9 cellular contexts compared by ENCODE assay signal in the genomic region with DNA sequence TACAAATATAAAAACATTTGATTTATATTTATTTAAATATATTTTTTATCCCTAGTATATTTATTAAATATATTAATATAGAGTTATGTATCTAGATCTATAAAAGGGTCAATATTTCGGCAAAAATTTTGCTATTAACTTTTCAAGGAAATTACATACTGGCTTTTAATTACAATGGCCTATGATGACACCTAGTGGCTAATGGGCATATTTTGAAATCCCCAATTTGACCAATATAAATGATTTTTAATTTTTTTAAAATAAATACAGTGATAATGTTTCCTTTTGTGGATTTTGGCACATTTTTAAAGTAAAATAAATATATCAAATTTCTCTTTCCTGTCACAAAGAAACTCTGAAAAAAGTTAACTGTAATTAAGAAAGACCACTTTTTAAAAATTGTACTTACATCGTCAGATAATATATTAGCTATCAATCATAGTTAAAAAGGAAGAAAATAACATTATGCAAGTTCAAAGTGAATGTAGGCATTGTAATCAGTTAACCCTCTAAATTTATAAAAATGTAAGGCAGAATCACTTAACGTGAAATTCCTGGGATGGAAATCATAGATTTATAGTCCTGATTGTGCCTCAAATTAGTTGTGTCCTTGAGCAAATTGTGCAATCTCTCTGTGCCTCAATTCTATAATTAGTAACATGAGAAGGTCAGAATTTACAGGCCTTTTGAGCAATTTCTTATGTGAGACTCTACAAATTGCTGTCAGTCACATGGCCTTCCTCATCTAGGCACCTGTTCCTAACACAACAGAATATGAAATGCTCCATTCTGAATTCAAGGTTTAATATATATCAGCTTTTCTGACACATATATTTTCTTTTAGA. TPM values are rescaled to one million over a fixed set of nuclear protein-coding genes. Genes with fewer than 3 reads are reported as not detected.
DNase-seq lines count a peak whose midpoint lies in the region; ATAC-seq, FAIRE-seq and TF ChIP-seq lines count a peak whose summit lies in the region.
"Had no signal": no experiment of that assay in that cellular context is flagged by ENCODE, and none has a peak within 500 bp of the region (broad histone marks: within the 10 kb centered on the region; RNA-seq: fewer than 3 reads in every experiment).

No MANE protein-coding gene starts in this region.

- no peaks in the 10 kb centered on the region for H3K27me3 ChIP-seq in upper lobe of left lung

- WGBS in upper lobe of left lung, 2 donors: 61 to 62% methylated on average over 3 of the region's 3 CpGs

- no peak overlapping the region for H3K27ac ChIP-seq in upper lobe of left lung

- intact Hi-C loops in natural killer cell (cut with micrococcal nuclease): no loop called here

- no peaks in the 10 kb centered on the region for H3K9me3 ChIP-seq in upper lobe of left lung

- no peak for DNase-seq in natural killer cell
- no peak for DNase-seq in natural killer cell treated with Interleukin-12 subunit alpha and Interleukin-12 subunit beta and Interleukin-15 and Interleukin-18, amount 100 ng/mL, for 72 hours (ENCODE audit: low spot score)
- peak; percentile 22 for DNase-seq in RCC 7860 (ENCODE audit: low spot score)
- DNase-seq in fibroblast of pulmonary artery (ENCODE audit: low read depth): peak; percentile 65
- DNase-seq in upper lobe of left lung: no peak
- no peak for DNase-seq in activated CD8-positive, alpha-beta memory T cell treated with anti-CD3 and anti-CD28 coated beads, Interleukin-2, amount 50 U/mL, for 4 hours
- DNase-seq in omental fat pad (ENCODE audit: low spot score): no peak
- no peak for DNase-seq in activated naive CD8-positive, alpha-beta T cell treated with anti-CD3 and anti-CD28 coated beads for 36 hours
- DNase-seq: activated naive CD8-positive, alpha-beta T cell treated with anti-CD3 and anti-CD28 coated beads, Interleukin-2, amount 10 ng/mL, durations not matched to agents 7 days and 5 days had no signal

- no peaks in the 10 kb centered on the region for H3K36me3 ChIP-seq in upper lobe of left lung

- ATAC-seq in natural killer cell: no peak
- ATAC-seq in natural killer cell treated with Interleukin-12 subunit alpha and Interleukin-12 subunit beta and Interleukin-15 and Interleukin-18, amount 100 ng/mL, for 72 hours: no peak
- peak in 1 of 2 donors; percentile 54 for ATAC-seq in upper lobe of left lung (ENCODE audit: low FRiP score in 2 of 2)
- ATAC-seq in omental fat pad (ENCODE audit: low FRiP score): no peak

- H3K4me3 Mint-ChIP-seq in natural killer cell: no peak overlapping the region
- H3K4me3 Mint-ChIP-seq in natural killer cell treated with Interleukin-12 subunit alpha and Interleukin-12 subunit beta and Interleukin-15 and Interleukin-18, amount 100 ng/mL, for 72 hours: no peak overlapping the region
- H3K4me3 Mint-ChIP-seq in activated naive CD8-positive, alpha-beta T cell treated with anti-CD3 and anti-CD28 coated beads for 36 hours: no peak overlapping the region

- peak; percentile 88 for TF ChIP-seq CTCF in natural killer cell (IDR thresholded peaks at IDR 0.05)
- peak; percentile 48 for TF ChIP-seq CTCF in fibroblast of pulmonary artery (IDR thresholded peaks at IDR 0.05; ENCODE audit: low read length, missing control alignments)
- TF ChIP-seq CTCF in upper lobe of left lung (IDR thresholded peaks at IDR 0.05): peak in 4 of 6 experiments; percentile 23 to 49 (median 35)
- TF ChIP-seq CTCF in omental fat pad (IDR thresholded peaks at IDR 0.05): no peak

- H3K27me3 Mint-ChIP-seq in natural killer cell (ENCODE audit: low read depth in 2 of 2): peaks cover 0 to 3% of the 10 kb centered on the region in 2 donors
- no peaks in the 10 kb centered on the region for H3K27me3 Mint-ChIP-seq in natural killer cell treated with Interleukin-12 subunit alpha and Interleukin-12 subunit beta and Interleukin-15 and Interleukin-18, amount 100 ng/mL, for 72 hours
- peaks cover 4% of the 10 kb centered on the region for H3K27me3 Mint-ChIP-seq in activated naive CD8-positive, alpha-beta T cell treated with anti-CD3 and anti-CD28 coated beads for 36 hours
- H3K27me3 Mint-ChIP-seq: activated naive CD8-positive, alpha-beta T cell treated with anti-CD3 and anti-CD28 coated beads, Interleukin-2, amount 10 ng/mL, durations not matched to agents 7 days and 5 days had no signal

- H3K4me1 Mint-ChIP-seq in natural killer cell: peaks cover 21 to 37% of the 10 kb centered on the region in 2 donors
- peaks cover 36% of the 10 kb centered on the region in 2 donors for H3K4me1 Mint-ChIP-seq in natural killer cell treated with Interleukin-12 subunit alpha and Interleukin-12 subunit beta and Interleukin-15 and Interleukin-18, amount 100 ng/mL, for 72 hours (ENCODE audit: low read depth in 2 of 2)
- peaks cover 19% of the 10 kb centered on the region for H3K4me1 Mint-ChIP-seq in activated naive CD8-positive, alpha-beta T cell treated with anti-CD3 and anti-CD28 coated beads for 36 hours

- H3K4me3 ChIP-seq in fibroblast of pulmonary artery (replicated peaks; ENCODE audit: low read depth, low read length) (no peak overlapping the region), upper lobe of left lung (no peak overlapping the region)

- H3K9me3 Mint-ChIP-seq in natural killer cell: no peaks in the 10 kb centered on the region
- no peaks in the 10 kb centered on the region for H3K9me3 Mint-ChIP-seq in natural killer cell treated with Interleukin-12 subunit alpha and Interleukin-12 subunit beta and Interleukin-15 and Interleukin-18, amount 100 ng/mL, for 72 hours
- H3K9me3 Mint-ChIP-seq in activated naive CD8-positive, alpha-beta T cell treated with anti-CD3 and anti-CD28 coated beads for 36 hours: no peaks in the 10 kb centered on the region
- H3K9me3 Mint-ChIP-seq: activated naive CD8-positive, alpha-beta T cell treated with anti-CD3 and anti-CD28 coated beads, Interleukin-2, amount 10 ng/mL, durations not matched to agents 7 days and 5 days had no signal

- H3K27ac Mint-ChIP-seq in natural killer cell: peak overlapping the region in 1 of 2 donors; percentile 96
- H3K27ac Mint-ChIP-seq in natural killer cell treated with Interleukin-12 subunit alpha and Interleukin-12 subunit beta and Interleukin-15 and Interleukin-18, amount 100 ng/mL, for 72 hours: no peak overlapping the region
- H3K27ac Mint-ChIP-seq in activated naive CD8-positive, alpha-beta T cell treated with anti-CD3 and anti-CD28 coated beads for 36 hours: no peak overlapping the region

- TF ChIP-seq EP300 in upper lobe of left lung (IDR thresholded peaks at IDR 0.05): no peak

- no peaks in the 10 kb centered on the region for H3K4me1 ChIP-seq in upper lobe of left lung

- H3K36me3 Mint-ChIP-seq in natural killer cell: no peaks in the 10 kb centered on the region
- H3K36me3 Mint-ChIP-seq in natural killer cell treated with Interleukin-12 subunit alpha and Interleukin-12 subunit beta and Interleukin-15 and Interleukin-18, amount 100 ng/mL, for 72 hours: no peaks in the 10 kb centered on the region
- H3K36me3 Mint-ChIP-seq in activated naive CD8-positive, alpha-beta T cell treated with anti-CD3 and anti-CD28 coated beads for 36 hours: no peaks in the 10 kb centered on the region
- H3K36me3 Mint-ChIP-seq: activated naive CD8-positive, alpha-beta T cell treated with anti-CD3 and anti-CD28 coated beads, Interleukin-2, amount 10 ng/mL, durations not matched to agents 7 days and 5 days had no signal

- no peak for TF ChIP-seq POLR2A in upper lobe of left lung (IDR thresholded peaks at IDR 0.05)

- FAIRE-seq in RCC 7860 (lab: Jason Lieb, UNC): peak; percentile 92

RNA-seq across cellular contexts. Expression of gene RGS13, which starts 25.6 kb away (rescaled TPM):
- total RNA-seq in natural killer cell (1 to 10 TPM in 1 of 3 donors, under 1 TPM in 2; 0.45 to 1.3 (median 0.77) TPM), upper lobe of left lung (1 to 10 TPM in 3 of 6 donors, under 1 TPM in 2, not detected in 1; 0.20 to 4.9 (median 2.1) TPM), omental fat pad (under 1 TPM in 3 of 4 donors, not detected in 1; 0.60 to 0.65 (median 0.63) TPM)
- total RNA-seq in natural killer cell treated with Interleukin-12 subunit alpha and Interleukin-12 subunit beta and Interleukin-15 and Interleukin-18, amount 100 ng/mL, for 72 hours: 1 to 10 TPM in 1 of 2 donors, under 1 TPM in 1; 0.64 to 1.1 TPM
- total RNA-seq in activated naive CD8-positive, alpha-beta T cell treated with anti-CD3 and anti-CD28 coated beads for 36 hours: not detected

RNA-seq across cellular contexts. Expression of gene RGS1, which starts 34.8 kb away (rescaled TPM):
- total RNA-seq in natural killer cell (100 to 1,000 TPM; 306 to 365 (median 343) TPM), upper lobe of left lung (10 to 100 TPM; 30.1 to 96.0 (median 48.5) TPM), omental fat pad (10 to 100 TPM; 28.4 to 63.6 (median 47.1) TPM)
- 100 to 1,000 TPM in 1 of 2 donors, 10 to 100 TPM in 1; 67.6 to 143 TPM for total RNA-seq in natural killer cell treated with Interleukin-12 subunit alpha and Interleukin-12 subunit beta and Interleukin-15 and Interleukin-18, amount 100 ng/mL, for 72 hours
- 1 to 10 TPM; 8.4 to 9.4 TPM for total RNA-seq in activated naive CD8-positive, alpha-beta T cell treated with anti-CD3 and anti-CD28 coated beads for 36 hours

Comparison
In these comparisons a context has a peak if more than half of its experiments do, and no peak if none do; other contexts are left out.
1. DNase-seq: peak in RCC 7860 (single experiment) and fibroblast of pulmonary artery (single experiment); none in natural killer cell (single experiment), natural killer cell treated with Interleukin-12 subunit alpha and Interleukin-12 subunit beta and Interleukin-15 and Interleukin-18, amount 100 ng/mL, for 72 hours (single experiment), upper lobe of left lung (0 of 2), activated CD8-positive, alpha-beta memory T cell treated with anti-CD3 and anti-CD28 coated beads, Interleukin-2, amount 50 U/mL, for 4 hours (single experiment), omental fat pad (single experiment) and activated naive CD8-positive, alpha-beta T cell treated with anti-CD3 and anti-CD28 coated beads for 36 hours (single experiment).
2. CTCF ChIP-seq: peak in natural killer cell (single experiment), fibroblast of pulmonary artery (single experiment) and upper lobe of left lung (4 of 6); none in omental fat pad (0 of 3).